Comparison of ENCODE assay signal across 1 cellular context in genomic region chr10:103658049-103658577, GRCh38.
TF ChIP-seq lines count a peak whose summit lies in the region.

No MANE protein-coding gene starts in this region.

TF ChIP-seq in IMR-90, 13 proteins besides CTCF, POLR2A, EP300 and RAD21:
- TF ChIP-seq CEBPB (IDR thresholded peaks at IDR 0.05; ENCODE audit: low read depth, low read length): no peak
- TF ChIP-seq USF2 (IDR thresholded peaks at IDR 0.05; ENCODE audit: low read depth, low read length): no peak
- no peak for TF ChIP-seq FOS (IDR thresholded peaks at IDR 0.05; ENCODE audit: low read depth, low read length)
- TF ChIP-seq, protein P1, sequence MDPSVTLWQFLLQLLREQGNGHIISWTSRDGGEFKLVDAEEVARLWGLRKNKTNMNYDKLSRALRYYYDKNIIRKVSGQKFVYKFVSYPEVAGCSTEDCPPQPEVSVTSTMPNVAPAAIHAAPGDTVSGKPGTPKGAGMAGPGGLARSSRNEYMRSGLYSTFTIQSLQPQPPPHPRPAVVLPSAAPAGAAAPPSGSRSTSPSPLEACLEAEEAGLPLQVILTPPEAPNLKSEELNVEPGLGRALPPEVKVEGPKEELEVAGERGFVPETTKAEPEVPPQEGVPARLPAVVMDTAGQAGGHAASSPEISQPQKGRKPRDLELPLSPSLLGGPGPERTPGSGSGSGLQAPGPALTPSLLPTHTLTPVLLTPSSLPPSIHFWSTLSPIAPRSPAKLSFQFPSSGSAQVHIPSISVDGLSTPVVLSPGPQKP (IDR thresholded peaks at IDR 0.05; ENCODE audit: borderline replicate concordance, low read depth, low read length): no peak
- TF ChIP-seq MXI1 (IDR thresholded peaks at IDR 0.05; ENCODE audit: borderline replicate concordance, low read depth, low read length): no peak
- no peak for TF ChIP-seq RFX5 (IDR thresholded peaks at IDR 0.05; ENCODE audit: low read depth, low read length)
- TF ChIP-seq BHLHE40 (IDR thresholded peaks at IDR 0.05; ENCODE audit: low read depth, low read length): no peak
- no peak for TF ChIP-seq RCOR1 (IDR thresholded peaks at IDR 0.05; ENCODE audit: insufficient replicate concordance, low read length)
- no peak for TF ChIP-seq CHD1 (IDR thresholded peaks at IDR 0.05; ENCODE audit: low read depth, low read length)
- TF ChIP-seq NFE2L2 (IDR thresholded peaks at IDR 0.05; ENCODE audit: low read depth, low read length): no peak
- TF ChIP-seq SMC3 (IDR thresholded peaks at IDR 0.05; ENCODE audit: low read depth, low read length): no peak
- no peak for TF ChIP-seq MAFK (IDR thresholded peaks at IDR 0.05; ENCODE audit: low read depth, low read length)
- TF ChIP-seq MAZ (IDR thresholded peaks at IDR 0.05; ENCODE audit: borderline replicate concordance, low read depth, low read length): no peak
